22 cellular contexts compared by ENCODE assay signal in the genomic region with DNA sequence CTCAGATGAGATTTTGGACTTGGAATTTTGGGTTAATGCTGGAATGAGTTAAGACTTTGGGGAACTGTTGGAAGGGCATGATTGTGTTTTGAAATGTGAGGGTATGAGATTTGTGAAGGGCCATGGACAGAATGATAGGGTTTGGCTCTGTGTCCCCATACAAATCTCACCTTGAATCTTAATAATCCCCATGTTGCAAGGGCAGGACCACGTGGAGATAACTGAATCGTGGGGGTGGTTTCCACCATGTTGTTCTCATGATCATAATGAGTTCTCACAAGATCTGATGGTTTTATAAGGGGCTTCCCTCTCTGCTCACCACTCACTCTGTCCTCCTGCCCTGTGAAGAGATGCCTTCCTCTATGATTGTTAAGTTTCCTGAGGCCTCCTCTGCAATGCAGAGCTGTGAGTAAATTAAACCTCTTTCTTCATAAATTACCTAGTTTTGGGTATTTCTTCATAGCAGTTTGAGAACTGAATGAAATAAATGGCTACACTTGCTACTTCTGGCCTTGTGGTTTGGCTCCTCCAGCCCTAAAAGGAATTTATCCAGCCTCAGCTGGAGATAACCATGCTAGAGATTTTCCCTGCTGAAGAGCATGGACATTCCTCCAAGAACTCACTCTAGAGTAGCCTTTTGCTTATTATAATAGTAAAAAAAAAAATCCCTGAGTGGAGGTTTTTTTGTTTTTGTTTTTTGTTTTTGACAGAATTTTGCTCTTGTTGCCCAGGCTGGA.
"Had no signal": no experiment of that assay in that cellular context is flagged by ENCODE, and none has a peak within 500 bp of the region (broad histone marks: within the 10 kb centered on the region; RNA-seq: fewer than 3 reads in every experiment).

No MANE protein-coding gene starts in this region.

- DNase-seq: activated CD4-positive, alpha-beta T cell treated with anti-CD3 and anti-CD28 coated beads for 1 hour; activated CD4-positive, alpha-beta T cell treated with anti-CD3 and anti-CD28 coated beads, Interleukin-2, amount 50 U/mL, for 1 hour; activated CD8-positive, alpha-beta T cell treated with anti-CD3 and anti-CD28 coated beads, Interleukin-2, amount 10 ng/mL, durations not matched to agents 7 days and 5 days; activated gamma-delta T cell treated with Interleukin-2 at 50 U/mL for 16 hours; effector CD4-positive, alpha-beta T cell; heart left ventricle; natural killer cell; stimulated activated CD4-positive, alpha-beta T cell treated with anti-CD3 and anti-CD28 coated beads, Interleukin-12 subunit alpha, Interleukin-12 subunit beta, amount 100 ng/mL, for 4 hours; stimulated activated CD4-positive, alpha-beta T cell treated with anti-CD3 and anti-CD28 coated beads, Interleukin-4, amount 100 ng/mL, for 4 hours; stimulated activated naive CD8-positive, alpha-beta T cell treated with anti-CD3 and anti-CD28 coated beads, Interleukin-15, Interleukin-2, amounts not matched to agents 100 U/mL and 50 U/mL, for 24 hours; T-cell; upper lobe of left lung; WERI-Rb-1 had no signal

- H3K9me3 ChIP-seq: ascending aorta, gastroesophageal sphincter, heart left ventricle, upper lobe of left lung had no signal

- H3K27ac Mint-ChIP-seq: activated CD8-positive, alpha-beta T cell treated with anti-CD3 and anti-CD28 coated beads, Interleukin-2, amount 10 ng/mL, durations not matched to agents 7 days and 5 days; activated naive CD4-positive, alpha-beta T cell treated with anti-CD3 and anti-CD28 coated beads, Interleukin-2, amount 50 U/mL, for 24 hours; dendritic cell treated with granulocyte-macrophage colony-stimulating factor and Interleukin-4, amounts not matched to agents 40 ng/mL and 50 ng/mL, for 4 days; natural killer cell; progenitor cell of endocrine pancreas; T-cell; T-helper 2 cell treated with Interferon-gamma antibody and Interleukin-4, amounts not matched to agents 5 μg/mL and 100 μg/mL, for 36 hours had no signal

- H3K4me1 Mint-ChIP-seq: activated naive CD4-positive, alpha-beta T cell treated with anti-CD3 and anti-CD28 coated beads, Interleukin-2, amount 50 U/mL, for 24 hours; natural killer cell; T-cell had no signal

- H3K4me3 Mint-ChIP-seq: activated CD8-positive, alpha-beta T cell treated with anti-CD3 and anti-CD28 coated beads, Interleukin-2, amount 10 ng/mL, durations not matched to agents 7 days and 5 days; activated naive CD4-positive, alpha-beta T cell treated with anti-CD3 and anti-CD28 coated beads, Interleukin-2, amount 50 U/mL, for 24 hours; dendritic cell treated with granulocyte-macrophage colony-stimulating factor and Interleukin-4, amounts not matched to agents 40 ng/mL and 50 ng/mL, for 4 days; natural killer cell; T-cell; T-helper 2 cell treated with Interferon-gamma antibody and Interleukin-4, amounts not matched to agents 5 μg/mL and 100 μg/mL, for 36 hours had no signal

- H3K4me1 ChIP-seq: ascending aorta, gastroesophageal sphincter, heart left ventricle, upper lobe of left lung had no signal

- H3K36me3 Mint-ChIP-seq: activated naive CD4-positive, alpha-beta T cell treated with anti-CD3 and anti-CD28 coated beads, Interleukin-2, amount 50 U/mL, for 24 hours; natural killer cell; T-cell had no signal

- H3K27ac ChIP-seq: ascending aorta, gastroesophageal sphincter, heart left ventricle, upper lobe of left lung, WERI-Rb-1 had no signal

- H3K36me3 ChIP-seq: ascending aorta, gastroesophageal sphincter, heart left ventricle, upper lobe of left lung, WERI-Rb-1 had no signal

- FAIRE-seq: endometrium, kidney had no signal

- H3K4me3 ChIP-seq: ascending aorta, gastroesophageal sphincter, heart left ventricle, lung, upper lobe of left lung had no signal

- H3K27me3 Mint-ChIP-seq: activated naive CD4-positive, alpha-beta T cell treated with anti-CD3 and anti-CD28 coated beads, Interleukin-2, amount 50 U/mL, for 24 hours; dendritic cell treated with granulocyte-macrophage colony-stimulating factor and Interleukin-4, amounts not matched to agents 40 ng/mL and 50 ng/mL, for 4 days; progenitor cell of endocrine pancreas; T-cell had no signal

- H3K9me3 Mint-ChIP-seq: T-helper 2 cell treated with Interferon-gamma antibody and Interleukin-4, amounts not matched to agents 5 μg/mL and 100 μg/mL, for 36 hours had no signal

- H3K27me3 ChIP-seq: ascending aorta, gastroesophageal sphincter, heart left ventricle, upper lobe of left lung had no signal
